ENCODE assay signal across 9 cellular contexts in genomic region chr6:19804362-19805145, GRCh38. TPM values are rescaled to one million over a fixed set of nuclear protein-coding genes. Genes with fewer than 3 reads are reported as not detected.
A peak's percentile ranks its signal among the peaks of the same experiment; 100 is the strongest.
DNase-seq lines count a peak whose midpoint lies in the region; ATAC-seq and TF ChIP-seq lines count a peak whose summit lies in the region.
"Had no signal": no experiment of that assay in that cellular context is flagged by ENCODE, and none has a peak within 500 bp of the region (broad histone marks: within the 10 kb centered on the region; RNA-seq: fewer than 3 reads in every experiment).

No MANE protein-coding gene starts in this region.

- H3K79me2 ChIP-seq in neural progenitor cell (ENCODE audit: low read depth), result no peaks in the 10 kb centered on the region

- H3K4me1 Mint-ChIP-seq in neural progenitor cell, result peaks cover 39% of the 10 kb centered on the region

- peak overlapping the region; percentile 51 for H2AFZ ChIP-seq in neural progenitor cell (replicated peaks)

- peak overlapping the region; percentile 96 for H3K27ac ChIP-seq in HUES64 (ENCODE audit: low read depth, low read length)
- H3K27ac ChIP-seq in neural progenitor cell, result peak overlapping the region; percentile 97
- peak overlapping the region; percentile 95 to 99 for H3K27ac ChIP-seq in thoracic aorta

- no peaks in the 10 kb centered on the region for H3K36me3 ChIP-seq in HUES64 (ENCODE audit: insufficient read depth, low read length)
- no peaks in the 10 kb centered on the region for H3K36me3 ChIP-seq in neural progenitor cell
- no peaks in the 10 kb centered on the region for H3K36me3 ChIP-seq in thoracic aorta

- peak overlapping the region; percentile 93 for H3K4me2 ChIP-seq in neural progenitor cell

- H3K9me3 ChIP-seq in HUES64 (ENCODE audit: insufficient read depth, low read depth, low read length) (no peaks in the 10 kb centered on the region), neural progenitor cell (ENCODE audit: low read depth) (no peaks in the 10 kb centered on the region), thoracic aorta (no peaks in the 10 kb centered on the region)

- H3F3A ChIP-seq in neural progenitor cell (ENCODE audit: low read depth), result peaks cover 21% of the 10 kb centered on the region

- H3K27me3 Mint-ChIP-seq in neural progenitor cell (ENCODE audit: insufficient read depth, low read depth), result peaks cover 5% of the 10 kb centered on the region

- DNase-seq in DMS 273 treated with DMSO at 0.1 percent for 48 hours (lab: John Stamatoyannopoulos, UW) (peak; percentile 95), OCI-M1 (lab: John Stamatoyannopoulos, UW) (peak; percentile 98), glomerular endothelial cell (ENCODE audit: extremely low read depth, low read depth, low spot score) (peak; percentile 27), neural progenitor cell (ENCODE audit: low spot score) (peak; percentile 98), thoracic aorta (ENCODE audit: low spot score) (peak; percentile 73)
- DNase-seq in activated naive CD4-positive, alpha-beta T cell treated with anti-CD3 and anti-CD28 coated beads, Interleukin-2, amount 50 U/mL, for 72 hours (ENCODE audit: low spot score in 2 of 2), result peak; percentile 61 to 68

- peak overlapping the region; percentile 92 for H3K4me3 Mint-ChIP-seq in neural progenitor cell

- TF ChIP-seq CTCF in neural progenitor cell (IDR thresholded peaks at IDR 0.05) (no peak), thoracic aorta (IDR thresholded peaks at IDR 0.05) (no peak)

- ATAC-seq in GM21529 (IDR thresholded peaks at IDR 0.05; ENCODE audit: unreplicated experiment) (peak; percentile 93), thoracic aorta (ENCODE audit: insufficient number of reproducible peaks, low FRiP score, low read depth) (peak; percentile 95)
- ATAC-seq in activated naive CD4-positive, alpha-beta T cell treated with anti-CD3 and anti-CD28 coated beads, Interleukin-2, amount 50 U/mL, for 72 hours, result peak; percentile 97 to 99

- WGBS in HUES64, result under 1% methylated on average over 68 of the region's 74 CpGs

- peak overlapping the region; percentile 68 for H3K4me3 ChIP-seq in HUES64 (ENCODE audit: low read length)
- peak overlapping the region; percentile 65 for H3K4me3 ChIP-seq in neural progenitor cell
- peak overlapping the region; percentile 84 for H3K4me3 ChIP-seq in thoracic aorta

- peak overlapping the region; percentile 77 for H3K9ac ChIP-seq in HUES64 (ENCODE audit: low read depth, low read length)
- peak overlapping the region; percentile 63 for H3K9ac ChIP-seq in neural progenitor cell

- H3K27ac Mint-ChIP-seq in activated naive CD4-positive, alpha-beta T cell treated with anti-CD3 and anti-CD28 coated beads, Interleukin-2, amount 50 U/mL, for 72 hours, result no peak overlapping the region
- H3K27ac Mint-ChIP-seq in neural progenitor cell, result peak overlapping the region; percentile 100

- 0 out of 2 replicates have a peak, but pooled peaks cover 4% of the 10 kb centered on the region for H3K27me3 ChIP-seq in HUES64 (ENCODE audit: insufficient read depth, low read length)
- no peaks in the 10 kb centered on the region for H3K27me3 ChIP-seq in neural progenitor cell
- no peaks in the 10 kb centered on the region for H3K27me3 ChIP-seq in thoracic aorta (replicated peaks; ENCODE audit: insufficient read depth)

- peaks cover 0 to 1% of the 10 kb centered on the region in 2 donors for H3K9me3 Mint-ChIP-seq in activated naive CD4-positive, alpha-beta T cell treated with anti-CD3 and anti-CD28 coated beads, Interleukin-2, amount 50 U/mL, for 72 hours
- peaks cover 31% of the 10 kb centered on the region for H3K9me3 Mint-ChIP-seq in neural progenitor cell

- H4K20me1 ChIP-seq in neural progenitor cell (ENCODE audit: low read depth), result no peaks in the 10 kb centered on the region

- H3K4me1 ChIP-seq in HUES64 (ENCODE audit: insufficient read depth, low read length), result peaks cover 19% of the 10 kb centered on the region
- peaks cover 11% of the 10 kb centered on the region for H3K4me1 ChIP-seq in neural progenitor cell
- H3K4me1 ChIP-seq in thoracic aorta (ENCODE audit: control insufficient read depth in 1 of 2, low read depth in 2 of 2), result peaks cover 5 to 38% of the 10 kb centered on the region in 2 donors

- H3K36me3 Mint-ChIP-seq in activated naive CD4-positive, alpha-beta T cell treated with anti-CD3 and anti-CD28 coated beads, Interleukin-2, amount 50 U/mL, for 72 hours, result peaks cover 0 to 5% of the 10 kb centered on the region in 2 donors
- H3K36me3 Mint-ChIP-seq in neural progenitor cell, result peaks cover 16% of the 10 kb centered on the region

RNA-seq across cellular contexts. Expression of gene ID4, which starts 32.6 kb away (rescaled TPM):
- polyA plus RNA-seq in HUES64 (2013, experiment 1 of 2), result 12.8 TPM
- 16.5 TPM for polyA plus RNA-seq in HUES64 (2013, experiment 2 of 2)
- not detected for total RNA-seq in activated naive CD4-positive, alpha-beta T cell treated with anti-CD3 and anti-CD28 coated beads, Interleukin-2, amount 50 U/mL, for 72 hours
- total RNA-seq in glomerular endothelial cell (0.24 and 1.1 TPM in 2 replicates), neural progenitor cell (ENCODE audit: low replicate concordance) (23.9 and 29.2 TPM in 2 replicates), thoracic aorta (100 to 1,000 TPM in 1 of 2 donors, 10 to 100 TPM in 1; 83.3 to 130 TPM)
- total RNA-seq: activated CD8-positive, alpha-beta memory T cell treated with anti-CD3 and anti-CD28 coated beads for 36 hours had no signal

Comparison
In these comparisons a context has a peak if more than half of its experiments do, and no peak if none do; other contexts are left out.
1. Peak in every context shown above with its lines: DNase-seq, ATAC-seq, H3K4me3 ChIP-seq and H3K27ac ChIP-seq.
2. DNase-seq: peak in every context shown above with its lines; median percentile 98 in OCI-M1; 98 in neural progenitor cell; 95 in DMS 273 treated with DMSO at 0.1 percent for 48 hours; 73 in thoracic aorta; 64 in activated naive CD4-positive, alpha-beta T cell treated with anti-CD3 and anti-CD28 coated beads, Interleukin-2, amount 50 U/mL, for 72 hours; 27 in glomerular endothelial cell.
3. RNA of gene ID4, which starts 32.6 kb away (total RNA-seq): 83.3 to 130 TPM in thoracic aorta and 23.9 to 29.2 TPM in neural progenitor cell; 0.24 to 1.1 TPM in glomerular endothelial cell and not detected in activated naive CD4-positive, alpha-beta T cell treated with anti-CD3 and anti-CD28 coated beads, Interleukin-2, amount 50 U/mL, for 72 hours; every median in the first group is over 10 times any median in the second.